Comparison of ENCODE assay signal across 3 cellular contexts in genomic region chr6:96685702-96686101, GRCh38.
"Had no signal": no experiment of that assay in that cellular context is flagged by ENCODE, and none has a peak within 500 bp of the region (broad histone marks: within the 10 kb centered on the region; RNA-seq: fewer than 3 reads in every experiment).

No MANE protein-coding gene starts in this region.

- DNase-seq: GDM1, GF-D8 had no signal

- H3K4me3 ChIP-seq: GM12878 had no signal

- ATAC-seq: GM12878 had no signal
